In genomic region chr19:6753178-6754031, GRCh38 we compare ENCODE assay signal across 8 cellular contexts. TPM values are rescaled to one million over a fixed set of nuclear protein-coding genes. Genes with fewer than 3 reads are reported as not detected.
DNase-seq lines count a peak whose midpoint lies in the region; ATAC-seq, FAIRE-seq and TF ChIP-seq lines count a peak whose summit lies in the region.

No MANE protein-coding gene starts in this region.

- H4K20me1 ChIP-seq in SK-N-SH (ENCODE audit: insufficient read depth) (no peaks in the 10 kb centered on the region), hepatocyte (ENCODE audit: insufficient read depth, poor library complexity, severe bottlenecking) (no peaks in the 10 kb centered on the region)

- no peaks in the 10 kb centered on the region for H3K9me3 Mint-ChIP-seq in activated naive CD8-positive, alpha-beta T cell treated with anti-CD3 and anti-CD28 coated beads for 36 hours

- peak; percentile 14; the same call in 1 of the 2 replicates for TF ChIP-seq CTCF in SK-N-SH (IDR thresholded peaks at IDR 0.05)
- TF ChIP-seq CTCF in hepatocyte (IDR thresholded peaks at IDR 0.05; ENCODE audit: poor library complexity): peak; percentile 49

- peak overlapping the region; percentile 60 for H3K4me3 Mint-ChIP-seq in activated naive CD8-positive, alpha-beta T cell treated with anti-CD3 and anti-CD28 coated beads for 36 hours

- no peak overlapping the region for H2AFZ ChIP-seq in SK-N-SH (ENCODE audit: low read depth)
- peak overlapping the region; percentile 40 for H2AFZ ChIP-seq in hepatocyte

- ATAC-seq in GM18873 (IDR thresholded peaks at IDR 0.05; ENCODE audit: low FRiP score, unreplicated experiment) (peak; percentile 62), HG03095 (IDR thresholded peaks at IDR 0.05; ENCODE audit: unreplicated experiment) (peak; percentile 74)

- H3K79me2 ChIP-seq in SK-N-SH (ENCODE audit: insufficient read depth) (no peaks in the 10 kb centered on the region), hepatocyte (no peaks in the 10 kb centered on the region)

- H3K4me3 ChIP-seq in SK-N-SH (ENCODE audit: low read depth in 2 of 2, low read length in 1 of 2): 0 out of 4 replicates have a peak overlapping the region, but pooled peaks of 1 of the 2 experiments have one; percentile 3
- no peak overlapping the region for H3K4me3 ChIP-seq in hepatocyte
- peak overlapping the region; percentile 20 to 54 for H3K4me3 ChIP-seq in small intestine (ENCODE audit: low read depth in 1 of 2, low read length in 2 of 2)

- no peak overlapping the region for H3K27ac ChIP-seq in SK-N-SH (ENCODE audit: low read depth in 2 of 2, low read length in 1 of 2)
- peak overlapping the region; percentile 99 for H3K27ac ChIP-seq in hepatocyte
- peak overlapping the region; percentile 95 to 98 for H3K27ac ChIP-seq in small intestine (ENCODE audit: low read depth in 1 of 2, low read length in 1 of 2)

- H3F3A ChIP-seq in SK-N-SH (replicated peaks; ENCODE audit: insufficient read depth): no peaks in the 10 kb centered on the region

- no peaks in the 10 kb centered on the region for H3K9me2 ChIP-seq in SK-N-SH
- H3K9me2 ChIP-seq in hepatocyte (replicated peaks; ENCODE audit: insufficient read depth): no peaks in the 10 kb centered on the region

- peaks cover 10% of the 10 kb centered on the region for H3K4me1 Mint-ChIP-seq in activated naive CD8-positive, alpha-beta T cell treated with anti-CD3 and anti-CD28 coated beads for 36 hours

- H3K9ac ChIP-seq in SK-N-SH: no peak overlapping the region

- no peak for FAIRE-seq in small intestine (lab: Jason Lieb, UNC)

- in situ Hi-C loops in ACHN (cut with HindIII; ENCODE audit: low pct_ligation_motif_present, low pct_unique_long_range_greater_than_20kb, low sequenced_read_pairs): no loop called here

- peak overlapping the region; percentile 91 for H3K27ac Mint-ChIP-seq in activated naive CD8-positive, alpha-beta T cell treated with anti-CD3 and anti-CD28 coated beads for 36 hours

- no peaks in the 10 kb centered on the region; a peak in 1 of 4 replicates for H3K4me1 ChIP-seq in SK-N-SH (ENCODE audit: control insufficient read depth in 1 of 2, insufficient read depth in 2 of 2, low read depth in 1 of 2, low read length in 1 of 2)
- H3K4me1 ChIP-seq in hepatocyte (ENCODE audit: insufficient read depth): peaks cover 8% of the 10 kb centered on the region
- H3K4me1 ChIP-seq in small intestine (ENCODE audit: control insufficient read depth in 2 of 2, insufficient read depth in 1 of 2, low read depth in 1 of 2, low read length in 1 of 2): no peaks in the 10 kb centered on the region

- H3K9me3 ChIP-seq in SK-N-SH: no peaks in the 10 kb centered on the region
- no peaks in the 10 kb centered on the region for H3K9me3 ChIP-seq in hepatocyte (ENCODE audit: low read depth)
- no peaks in the 10 kb centered on the region for H3K9me3 ChIP-seq in small intestine (ENCODE audit: control insufficient read depth, low read depth)

- H3K27me3 ChIP-seq in SK-N-SH (ENCODE audit: insufficient read depth) (no peaks in the 10 kb centered on the region), hepatocyte (no peaks in the 10 kb centered on the region), small intestine (ENCODE audit: control insufficient read depth in 2 of 2, insufficient read depth in 2 of 2, low read length in 2 of 2) (no peaks in the 10 kb centered on the region)

- peak; percentile 82 for DNase-seq in ACHN
- peak; percentile 92 for DNase-seq in SK-N-SH
- DNase-seq in activated naive CD8-positive, alpha-beta T cell treated with anti-CD3 and anti-CD28 coated beads for 36 hours: peak; percentile 86
- peak; percentile 94 for DNase-seq in hepatocyte (ENCODE audit: low spot score)
- DNase-seq in small intestine: peak; percentile 95
- DNase-seq in A172 (ENCODE audit: low spot score): no peak

- H3K4me2 ChIP-seq in SK-N-SH: no peak overlapping the region
- peak overlapping the region; percentile 76 for H3K4me2 ChIP-seq in hepatocyte

- WGBS in SK-N-SH (ENCODE audit: low lambda C conversion rate): 28% methylated on average over 35 of the region's 50 CpGs
- 6% methylated on average over 32 of the region's 50 CpGs for WGBS in hepatocyte (ENCODE audit: low lambda C conversion rate, missing lambda C conversion rate)
- 7 to 12% (median 7%) methylated on average over 47 to 50 of the region's 50 CpGs for WGBS in small intestine, 3 donors

- TF ChIP-seq RAD21 in SK-N-SH (IDR thresholded peaks at IDR 0.05; ENCODE audit: low read length): no peak

- H3K36me3 ChIP-seq in SK-N-SH (replicated peaks in 1 of 2; ENCODE audit: control insufficient read depth in 1 of 2, insufficient read depth in 2 of 2, low read length in 1 of 2): peaks cover 14 to 18% of the 10 kb centered on the region in 2 experiments
- no peaks in the 10 kb centered on the region for H3K36me3 ChIP-seq in hepatocyte (replicated peaks; ENCODE audit: insufficient read depth, low read depth)
- H3K36me3 ChIP-seq in small intestine (ENCODE audit: control insufficient read depth in 2 of 2, insufficient read depth in 2 of 2, low read length in 2 of 2): peaks cover 4 to 8% of the 10 kb centered on the region in 2 donors

- POLR2A ChIA-PET in SK-N-SH (lab: Yijun Ruan, JAX): no interaction called here

- CTCF ChIA-PET in SK-N-SH (lab: Yijun Ruan, JAX): interaction anchor here (0.7 to 1.7 kb wide), 2 partner anchors 15 to 110 kb away, joined by 3 to 4 read pairs; no protein-coding TSS in a partner anchor

- H3K27me3 Mint-ChIP-seq in activated naive CD8-positive, alpha-beta T cell treated with anti-CD3 and anti-CD28 coated beads for 36 hours: no peaks in the 10 kb centered on the region

- peaks cover 21% of the 10 kb centered on the region for H3K36me3 Mint-ChIP-seq in activated naive CD8-positive, alpha-beta T cell treated with anti-CD3 and anti-CD28 coated beads for 36 hours

- TF ChIP-seq EP300 in SK-N-SH (IDR thresholded peaks at IDR 0.05; ENCODE audit: borderline replicate concordance in 1 of 2, low read depth in 1 of 2, low read length in 1 of 2): no peak

TF ChIP-seq in SK-N-SH, 30 proteins besides CTCF, POLR2A, EP300 and RAD21 (continues in another document):
- no peak for TF ChIP-seq MEF2A (IDR thresholded peaks at IDR 0.05; ENCODE audit: borderline replicate concordance, low read depth)
- TF ChIP-seq NRF1 (IDR thresholded peaks at IDR 0.05; ENCODE audit: low read depth, low read length): no peak
- 0 out of 2 replicates have a peak, but pooled peaks have one; percentile 6 for TF ChIP-seq SMC3 (IDR thresholded peaks at IDR 0.05; ENCODE audit: low read depth, low read length)
- no peak for TF ChIP-seq MXI1 (IDR thresholded peaks at IDR 0.05; ENCODE audit: low read depth, low read length)
- no peak for TF ChIP-seq RCOR1 (IDR thresholded peaks at IDR 0.05; ENCODE audit: low read length)
- 0 out of 2 replicates have a peak, but pooled peaks have one; percentile 46 for TF ChIP-seq MAX (IDR thresholded peaks at IDR 0.05; ENCODE audit: low read depth)

RNA-seq across cellular contexts. Expression of gene SH2D3A, which starts 13.8 kb away (rescaled TPM):
- polyA plus RNA-seq in SK-N-SH (2012; rRNA removed) (0.35 and 0.42 TPM in 2 replicates), hepatocyte (19.6 and 26.0 TPM in 2 replicates), small intestine (10 to 100 TPM; 23.9 to 71.6 (median 55.0) TPM)
- 0.10 and 0.17 TPM in 2 replicates for polyA plus RNA-seq in SK-N-SH (2012; cell fraction: cytosol; rRNA removed)
- 1.2 and 1.4 TPM in 2 replicates for polyA plus RNA-seq in SK-N-SH (2012; cell fraction: nucleus; rRNA removed)
- total RNA-seq in activated naive CD8-positive, alpha-beta T cell treated with anti-CD3 and anti-CD28 coated beads for 36 hours: 10 to 100 TPM; 25.7 to 26.1 TPM
- total RNA-seq in hepatocyte: 14.8 and 18.9 TPM in 2 replicates
- not detected in 2 replicates for total RNA-seq in A172 (2014; rRNA removed; shearing (Covaris generic))

RNA-seq across cellular contexts. Expression of gene TRIP10, which starts 13.9 kb away (rescaled TPM):
- polyA plus RNA-seq in SK-N-SH (2012; rRNA removed) (35.4 and 42.9 TPM in 2 replicates), hepatocyte (79.5 and 85.7 TPM in 2 replicates), small intestine (100 to 1,000 TPM in 1 of 3 donors, 10 to 100 TPM in 2; 42.1 to 141 (median 68.6) TPM)
- 24.5 and 27.4 TPM in 2 replicates for polyA plus RNA-seq in SK-N-SH (2012; cell fraction: cytosol; rRNA removed)
- polyA plus RNA-seq in SK-N-SH (2012; cell fraction: nucleus; rRNA removed): 129 and 150 TPM in 2 replicates
- total RNA-seq in activated naive CD8-positive, alpha-beta T cell treated with anti-CD3 and anti-CD28 coated beads for 36 hours: 10 to 100 TPM; 29.8 to 31.3 TPM
- 48.8 and 50.5 TPM in 2 replicates for total RNA-seq in hepatocyte
- total RNA-seq in A172 (2014; rRNA removed; shearing (Covaris generic)): 56.2 and 58.3 TPM in 2 replicates

RNA-seq across cellular contexts. Expression of gene GPR108, which starts 16.0 kb away (rescaled TPM):
- polyA plus RNA-seq in SK-N-SH (2012; rRNA removed): 51.4 and 54.2 TPM in 2 replicates
- 23.5 and 33.8 TPM in 2 replicates for polyA plus RNA-seq in SK-N-SH (2012; cell fraction: cytosol; rRNA removed)
- polyA plus RNA-seq in SK-N-SH (2012; cell fraction: nucleus; rRNA removed): 143 and 206 TPM in 2 replicates
- total RNA-seq in activated naive CD8-positive, alpha-beta T cell treated with anti-CD3 and anti-CD28 coated beads for 36 hours: 10 to 100 TPM; 56.0 to 62.9 TPM
- total RNA-seq in hepatocyte: 59.0 and 66.6 TPM in 2 replicates
- 120 TPM in 2 replicates for polyA plus RNA-seq in hepatocyte
- 100 to 1,000 TPM in 2 of 3 donors, 10 to 100 TPM in 1; 75.4 to 128 (median 103) TPM for polyA plus RNA-seq in small intestine
- 57.8 and 62.3 TPM in 2 replicates for total RNA-seq in A172 (2014; rRNA removed; shearing (Covaris generic))

RNA-seq across cellular contexts. Expression of gene VAV1, which starts 19.1 kb away (rescaled TPM):
- polyA plus RNA-seq in SK-N-SH (2012; rRNA removed) (0.02 TPM in 1 of 2 replicates, not detected in the other), hepatocyte (not detected in 2 replicates), small intestine (1 to 10 TPM; 2.5 to 3.5 (median 3.2) TPM)
- not detected in 2 replicates for polyA plus RNA-seq in SK-N-SH (2012; cell fraction: cytosol; rRNA removed)
- polyA plus RNA-seq in SK-N-SH (2012; cell fraction: nucleus; rRNA removed): not detected in 2 replicates
- 10 to 100 TPM; 65.2 to 65.7 TPM for total RNA-seq in activated naive CD8-positive, alpha-beta T cell treated with anti-CD3 and anti-CD28 coated beads for 36 hours
- 0.23 and 0.32 TPM in 2 replicates for total RNA-seq in hepatocyte
- total RNA-seq in A172 (2014; rRNA removed; shearing (Covaris generic)): 0.14 TPM in 1 of 2 replicates, not detected in the other

RNA-seq across cellular contexts. Expression of gene C3, which starts 33.0 kb away (rescaled TPM):
- polyA plus RNA-seq in SK-N-SH (2012; rRNA removed) (0.67 and 0.71 TPM in 2 replicates), hepatocyte (493 and 556 TPM in 2 replicates), small intestine (100 to 1,000 TPM in 1 of 3 donors, 10 to 100 TPM in 1, 1 to 10 TPM in 1; 9.5 to 552 (median 16.1) TPM)
- 0.17 and 0.42 TPM in 2 replicates for polyA plus RNA-seq in SK-N-SH (2012; cell fraction: cytosol; rRNA removed)
- polyA plus RNA-seq in SK-N-SH (2012; cell fraction: nucleus; rRNA removed): 0.99 and 1.9 TPM in 2 replicates
- total RNA-seq in activated naive CD8-positive, alpha-beta T cell treated with anti-CD3 and anti-CD28 coated beads for 36 hours: under 1 TPM; 0.22 to 0.64 TPM
- total RNA-seq in hepatocyte: 563 and 814 TPM in 2 replicates
- 0.47 and 1.9 TPM in 2 replicates for total RNA-seq in A172 (2014; rRNA removed; shearing (Covaris generic))

Comparison
In these comparisons a context has a peak if more than half of its experiments do, and no peak if none do; other contexts are left out.
1. H3K27ac ChIP-seq: peak in hepatocyte (single experiment) and small intestine (2 of 2); none in SK-N-SH (0 of 2).
2. RNA of gene SH2D3A, which starts 13.8 kb away (total RNA-seq): 25.7 to 26.1 TPM in activated naive CD8-positive, alpha-beta T cell treated with anti-CD3 and anti-CD28 coated beads for 36 hours and 14.8 to 18.9 TPM in hepatocyte; not detected in A172; every median in the first group is over 10 times any median in the second.